Comparison of ENCODE assay signal across 10 cellular contexts in the genomic region with DNA sequence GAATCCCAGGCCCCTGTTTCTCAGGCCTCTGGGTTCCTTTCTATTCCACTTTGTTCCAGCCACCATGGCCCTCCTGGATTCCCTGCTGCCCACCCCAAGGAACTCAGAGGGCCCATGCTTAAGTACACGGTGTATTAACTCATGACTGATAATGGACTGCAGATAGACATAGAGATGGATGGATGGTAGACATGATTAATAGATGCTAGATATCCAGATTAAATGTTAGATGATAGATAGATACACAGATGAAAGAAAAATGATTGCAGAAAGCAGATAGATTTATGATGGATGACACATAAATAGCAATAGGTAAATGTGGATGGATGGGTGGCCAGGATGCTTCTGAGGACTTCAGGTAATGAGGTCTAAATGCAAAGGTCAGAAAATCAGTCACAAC.
"Had no signal": no experiment of that assay in that cellular context is flagged by ENCODE, and none has a peak within 500 bp of the region (broad histone marks: within the 10 kb centered on the region; RNA-seq: fewer than 3 reads in every experiment).

No MANE protein-coding gene starts in this region.

- H3K9ac ChIP-seq: GM23248 had no signal

- H3K9me3 ChIP-seq: HAP-1 had no signal

- ATAC-seq: GM23338, HCT116 had no signal

- H2AFZ ChIP-seq: GM23248, GM23338 had no signal

- H3K36me3 ChIP-seq: HAP-1 had no signal

- H3K4me2 ChIP-seq: GM23338 had no signal

- FAIRE-seq: H1, H54 had no signal

- H3K4me1 ChIP-seq: HAP-1 had no signal

- DNase-seq: GM23248, GOT3, H9, HCEC 1CT, HFFc6 had no signal

- H3K27ac ChIP-seq: GM23248 had no signal

- H3K4me3 ChIP-seq: GM23248, GM23338, HAP-1 had no signal
